In the genomic region with DNA sequence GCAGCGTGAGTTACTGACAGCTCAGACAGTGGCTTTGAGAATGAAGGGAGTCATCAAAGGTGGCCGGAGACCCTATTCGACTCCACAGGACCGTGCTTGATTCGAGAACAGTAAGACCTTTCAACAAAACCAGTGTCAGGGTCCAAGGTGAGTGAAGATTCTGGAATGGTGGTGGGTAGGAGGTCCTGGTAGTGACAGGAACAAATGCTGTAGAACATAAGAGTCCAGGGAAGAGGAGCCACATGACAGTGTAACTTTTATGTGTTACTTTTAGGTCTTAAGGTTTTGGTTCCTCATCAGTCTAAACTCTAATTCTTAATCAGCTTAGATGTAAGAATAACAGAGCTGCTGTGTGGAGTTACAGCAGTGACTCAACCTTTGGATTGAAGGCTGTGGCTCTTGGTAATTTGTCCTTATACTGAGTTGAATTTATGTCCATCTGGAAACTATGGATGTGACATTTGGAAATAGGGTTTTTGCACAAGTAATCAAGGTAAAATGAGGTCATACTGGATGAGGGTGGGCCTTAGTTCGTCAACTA, we compare ENCODE assay signal across 1 cellular context.
TF ChIP-seq lines count a peak whose summit lies in the region.

No MANE protein-coding gene starts in this region.

TF ChIP-seq in A549, 52 proteins besides CTCF, POLR2A, EP300 and RAD21:
- TF ChIP-seq EHMT2 (IDR thresholded peaks at IDR 0.05; ENCODE audit: low read depth) (no peak), HOXB5 (CRISPR knock-in tag; IDR thresholded peaks at IDR 0.05) (no peak), CHD2 (IDR thresholded peaks at IDR 0.05; ENCODE audit: low read length, partially characterized antibody) (no peak), RARB (CRISPR knock-in tag; IDR thresholded peaks at IDR 0.05) (no peak), ZNF302 (CRISPR knock-in tag; IDR thresholded peaks at IDR 0.05) (no peak), ZC3H11A (IDR thresholded peaks at IDR 0.05) (no peak), GATA3 (IDR thresholded peaks at IDR 0.05; ENCODE audit: borderline replicate concordance) (no peak), CEBPB (IDR thresholded peaks at IDR 0.05) (no peak), TP53 (CRISPR knock-in tag; IDR thresholded peaks at IDR 0.05) (no peak), MAFK (IDR thresholded peaks at IDR 0.05; ENCODE audit: partially characterized antibody) (no peak), NPAS2 (CRISPR knock-in tag; IDR thresholded peaks at IDR 0.05; ENCODE audit: borderline replicate concordance) (no peak), KDM1A (IDR thresholded peaks at IDR 0.05; ENCODE audit: low read depth) (no peak), PHF8 (IDR thresholded peaks at IDR 0.05; ENCODE audit: borderline replicate concordance, low read depth) (no peak), HEYL (CRISPR knock-in tag; IDR thresholded peaks at IDR 0.05) (no peak), CBX8 (IDR thresholded peaks at IDR 0.05) (no peak), TFCP2L1 (CRISPR knock-in tag; IDR thresholded peaks at IDR 0.05) (no peak)
